20 cellular contexts compared by ENCODE assay signal in the genomic region with DNA sequence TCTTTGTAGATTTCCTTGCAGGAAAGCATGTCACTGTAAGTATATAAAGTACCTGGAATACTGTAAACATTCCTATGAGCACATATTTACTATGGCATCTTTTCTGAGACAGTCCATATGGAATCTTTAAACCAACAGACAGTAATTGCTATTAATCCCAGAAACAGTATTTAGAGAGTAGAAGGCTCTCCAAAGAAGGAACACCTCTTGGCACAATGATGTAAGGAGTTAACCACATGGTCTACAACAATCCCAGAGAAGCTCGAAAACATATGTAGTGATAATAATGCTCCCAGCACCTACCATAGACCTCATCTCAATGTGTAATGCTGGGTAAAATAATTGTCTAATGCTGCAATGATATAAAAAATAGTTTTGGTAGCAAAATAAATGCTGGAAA. TPM values are rescaled to one million over a fixed set of nuclear protein-coding genes. Genes with fewer than 3 reads are reported as not detected.
"Had no signal": no experiment of that assay in that cellular context is flagged by ENCODE, and none has a peak within 500 bp of the region (broad histone marks: within the 10 kb centered on the region; RNA-seq: fewer than 3 reads in every experiment).

No MANE protein-coding gene starts in this region.

- H3K27ac ChIP-seq: brain microvascular endothelial cell, hepatocyte, left lung, tibial nerve had no signal

- H3K27ac Mint-ChIP-seq: activated CD4-positive, alpha-beta T cell treated with anti-CD3 and anti-CD28 coated beads, Interleukin-2, amount 10 ng/mL, durations not matched to agents 7 days and 5 days; activated CD8-positive, alpha-beta memory T cell treated with anti-CD3 and anti-CD28 coated beads, Interleukin-2, amount 10 ng/mL, durations not matched to agents 7 days and 5 days; activated CD8-positive, alpha-beta T cell treated with anti-CD3 and anti-CD28 coated beads for 36 hours; activated naive CD4-positive, alpha-beta T cell treated with anti-CD3 and anti-CD28 coated beads, Interleukin-2, amount 10 ng/mL, durations not matched to agents 7 days and 5 days; activated naive CD8-positive, alpha-beta T cell treated with anti-CD3 and anti-CD28 coated beads, Interleukin-2, amount 50 U/mL, for 24 hours; immature natural killer cell; natural killer cell treated with Interleukin-12 subunit alpha and Interleukin-12 subunit beta and Interleukin-15 and Interleukin-18, amount 100 ng/mL, for 72 hours; progenitor cell of endocrine pancreas; stimulated activated naive CD8-positive, alpha-beta T cell treated with anti-CD3 and anti-CD28 coated beads, Interleukin-15, Interleukin-2, amounts not matched to agents 100 ng/mL and 50 ng/mL, for 24 hours; T-helper 17 cell had no signal

- H3K9me3 ChIP-seq: left lung, tibial nerve had no signal

- DNase-seq: activated CD4-positive, alpha-beta T cell treated with anti-CD3 and anti-CD28 coated beads, Interleukin-2, amount 10 ng/mL, durations not matched to agents 7 days and 5 days; activated CD8-positive, alpha-beta memory T cell treated with anti-CD3 and anti-CD28 coated beads, Interleukin-2, amount 10 ng/mL, durations not matched to agents 7 days and 5 days; activated CD8-positive, alpha-beta T cell treated with anti-CD3 and anti-CD28 coated beads for 36 hours; activated effector memory CD4-positive, alpha-beta T cell treated with anti-CD3 and anti-CD28 coated beads, Interleukin-2, amount 50 U/mL, for 16 hours; activated naive CD4-positive, alpha-beta T cell treated with anti-CD3 and anti-CD28 coated beads, Interleukin-2, amount 10 ng/mL, durations not matched to agents 7 days and 5 days; activated naive CD8-positive, alpha-beta T cell treated with anti-CD3 and anti-CD28 coated beads, Interleukin-2, amount 50 U/mL, for 24 hours; activated T-cell treated with anti-CD3 and anti-CD28 coated beads for 4 hours; brain microvascular endothelial cell; effector CD4-positive, alpha-beta T cell; immature natural killer cell; left lung; midbrain; stimulated activated CD4-positive, alpha-beta T cell treated with anti-CD3 and anti-CD28 coated beads, Interleukin-12 subunit alpha, Interleukin-12 subunit beta, amount 100 ng/mL, for 4 hours; SW 1271; T-helper 17 cell had no signal

- H3K4me1 Mint-ChIP-seq: activated CD4-positive, alpha-beta T cell treated with anti-CD3 and anti-CD28 coated beads, Interleukin-2, amount 10 ng/mL, durations not matched to agents 7 days and 5 days; activated CD8-positive, alpha-beta memory T cell treated with anti-CD3 and anti-CD28 coated beads, Interleukin-2, amount 10 ng/mL, durations not matched to agents 7 days and 5 days; activated naive CD4-positive, alpha-beta T cell treated with anti-CD3 and anti-CD28 coated beads, Interleukin-2, amount 10 ng/mL, durations not matched to agents 7 days and 5 days; activated naive CD8-positive, alpha-beta T cell treated with anti-CD3 and anti-CD28 coated beads, Interleukin-2, amount 50 U/mL, for 24 hours; immature natural killer cell had no signal

- H3K27me3 Mint-ChIP-seq: activated naive CD8-positive, alpha-beta T cell treated with anti-CD3 and anti-CD28 coated beads, Interleukin-2, amount 50 U/mL, for 24 hours; progenitor cell of endocrine pancreas; stimulated activated naive CD8-positive, alpha-beta T cell treated with anti-CD3 and anti-CD28 coated beads, Interleukin-15, Interleukin-2, amounts not matched to agents 100 ng/mL and 50 ng/mL, for 24 hours had no signal

- H3K4me3 Mint-ChIP-seq: activated CD4-positive, alpha-beta T cell treated with anti-CD3 and anti-CD28 coated beads, Interleukin-2, amount 10 ng/mL, durations not matched to agents 7 days and 5 days; activated CD8-positive, alpha-beta memory T cell treated with anti-CD3 and anti-CD28 coated beads, Interleukin-2, amount 10 ng/mL, durations not matched to agents 7 days and 5 days; activated CD8-positive, alpha-beta T cell treated with anti-CD3 and anti-CD28 coated beads for 36 hours; activated naive CD4-positive, alpha-beta T cell treated with anti-CD3 and anti-CD28 coated beads, Interleukin-2, amount 10 ng/mL, durations not matched to agents 7 days and 5 days; activated naive CD8-positive, alpha-beta T cell treated with anti-CD3 and anti-CD28 coated beads, Interleukin-2, amount 50 U/mL, for 24 hours; immature natural killer cell; natural killer cell treated with Interleukin-12 subunit alpha and Interleukin-12 subunit beta and Interleukin-15 and Interleukin-18, amount 100 ng/mL, for 72 hours; stimulated activated naive CD8-positive, alpha-beta T cell treated with anti-CD3 and anti-CD28 coated beads, Interleukin-15, Interleukin-2, amounts not matched to agents 100 ng/mL and 50 ng/mL, for 24 hours; T-helper 17 cell had no signal

- H3K9me3 Mint-ChIP-seq: activated CD4-positive, alpha-beta T cell treated with anti-CD3 and anti-CD28 coated beads, Interleukin-2, amount 10 ng/mL, durations not matched to agents 7 days and 5 days; activated CD8-positive, alpha-beta T cell treated with anti-CD3 and anti-CD28 coated beads for 36 hours; activated naive CD4-positive, alpha-beta T cell treated with anti-CD3 and anti-CD28 coated beads, Interleukin-2, amount 10 ng/mL, durations not matched to agents 7 days and 5 days; activated naive CD8-positive, alpha-beta T cell treated with anti-CD3 and anti-CD28 coated beads, Interleukin-2, amount 50 U/mL, for 24 hours; immature natural killer cell; natural killer cell treated with Interleukin-12 subunit alpha and Interleukin-12 subunit beta and Interleukin-15 and Interleukin-18, amount 100 ng/mL, for 72 hours; stimulated activated naive CD8-positive, alpha-beta T cell treated with anti-CD3 and anti-CD28 coated beads, Interleukin-15, Interleukin-2, amounts not matched to agents 100 ng/mL and 50 ng/mL, for 24 hours had no signal

- H3K36me3 Mint-ChIP-seq: activated CD8-positive, alpha-beta memory T cell treated with anti-CD3 and anti-CD28 coated beads, Interleukin-2, amount 10 ng/mL, durations not matched to agents 7 days and 5 days; activated naive CD4-positive, alpha-beta T cell treated with anti-CD3 and anti-CD28 coated beads, Interleukin-2, amount 10 ng/mL, durations not matched to agents 7 days and 5 days; immature natural killer cell; natural killer cell treated with Interleukin-12 subunit alpha and Interleukin-12 subunit beta and Interleukin-15 and Interleukin-18, amount 100 ng/mL, for 72 hours had no signal

- H3K4me3 ChIP-seq: hepatocyte, left lung, tibial nerve had no signal

- ATAC-seq: activated CD8-positive, alpha-beta memory T cell treated with anti-CD3 and anti-CD28 coated beads, Interleukin-2, amount 10 ng/mL, durations not matched to agents 7 days and 5 days; activated CD8-positive, alpha-beta T cell treated with anti-CD3 and anti-CD28 coated beads for 36 hours; activated naive CD8-positive, alpha-beta T cell treated with anti-CD3 and anti-CD28 coated beads, Interleukin-2, amount 50 U/mL, for 24 hours; natural killer cell treated with Interleukin-12 subunit alpha and Interleukin-12 subunit beta and Interleukin-15 and Interleukin-18, amount 100 ng/mL, for 72 hours; T-helper 17 cell had no signal

- H3K27me3 ChIP-seq: brain microvascular endothelial cell, hepatocyte, left lung, tibial nerve had no signal

RNA-seq across cellular contexts. Expression of gene SCHIP1, which starts 53.1 kb away (rescaled TPM):
- total RNA-seq: activated CD8-positive, alpha-beta T cell treated with anti-CD3 and anti-CD28 coated beads for 36 hours; natural killer cell treated with Interleukin-12 subunit alpha and Interleukin-12 subunit beta and Interleukin-15 and Interleukin-18, amount 100 ng/mL, for 72 hours; T-helper 17 cell had no signal
- polyA plus RNA-seq: immature natural killer cell had no signal
